ENCODE assay signal across 11 cellular contexts in the genomic region with DNA sequence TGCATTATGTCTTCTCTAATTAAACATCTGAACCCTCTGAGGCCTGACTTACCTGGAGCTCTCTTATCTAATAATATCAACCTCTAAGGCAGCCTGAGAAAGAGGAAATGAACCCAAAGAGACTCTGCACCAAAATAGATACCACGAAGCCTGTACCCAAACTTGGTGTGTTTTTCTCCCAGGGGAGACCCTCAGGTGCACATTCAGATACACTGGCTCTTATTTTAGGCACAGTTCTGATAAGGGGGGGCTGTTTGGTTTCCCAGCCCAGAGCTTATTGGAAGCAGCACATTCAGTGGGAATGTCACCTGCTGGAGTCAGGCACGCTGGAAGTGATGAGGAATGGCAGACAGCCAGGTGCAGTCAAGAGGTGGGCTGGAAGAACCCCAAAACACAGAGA. TPM values are rescaled to one million over a fixed set of nuclear protein-coding genes. Genes with fewer than 3 reads are reported as not detected.
DNase-seq lines count a peak whose midpoint lies in the region; ATAC-seq and TF ChIP-seq lines count a peak whose summit lies in the region.
"Had no signal": no experiment of that assay in that cellular context is flagged by ENCODE, and none has a peak within 500 bp of the region (broad histone marks: within the 10 kb centered on the region; RNA-seq: fewer than 3 reads in every experiment).

No MANE protein-coding gene starts in this region.

- no peak overlapping the region for H2BK12ac ChIP-seq in mesenchymal stem cell (ENCODE audit: low read length in 2 of 2)

- H2AFZ ChIP-seq in mesenchymal stem cell (ENCODE audit: low read depth, low read length) (no peak overlapping the region), MM.1S (ENCODE audit: low read length) (no peak overlapping the region)

- DNase-seq in natural killer cell treated with Interleukin-12 subunit alpha and Interleukin-12 subunit beta and Interleukin-15 and Interleukin-18, amount 100 ng/mL, for 72 hours (ENCODE audit: low spot score), result no peak
- DNase-seq in natural killer cell, result no peak
- no peak for DNase-seq in transverse colon
- DNase-seq in mesenchymal stem cell, result no peak
- DNase-seq in MV-4-11 (lab: John Stamatoyannopoulos, UW), result no peak
- DNase-seq in MM.1S, result no peak
- DNase-seq: NCI-H1105 treated with DMSO at 0.1 percent for 48 hours had no signal

- H3K79me2 ChIP-seq in MM.1S (ENCODE audit: low read length), result no peaks in the 10 kb centered on the region

- no peak for ATAC-seq in natural killer cell treated with Interleukin-12 subunit alpha and Interleukin-12 subunit beta and Interleukin-15 and Interleukin-18, amount 100 ng/mL, for 72 hours
- ATAC-seq in natural killer cell (no peak), HG02571 (IDR thresholded peaks at IDR 0.05; ENCODE audit: unreplicated experiment) (peak; percentile 52), HG03469 (IDR thresholded peaks at IDR 0.05; ENCODE audit: unreplicated experiment) (peak; percentile 47)
- ATAC-seq: SK-N-SH treated with all-trans-retinoic acid at 6 μM for 48 hours had no signal

- peaks cover 28 to 31% of the 10 kb centered on the region in 2 donors for H3K27me3 Mint-ChIP-seq in natural killer cell treated with Interleukin-12 subunit alpha and Interleukin-12 subunit beta and Interleukin-15 and Interleukin-18, amount 100 ng/mL, for 72 hours
- H3K27me3 Mint-ChIP-seq in natural killer cell (ENCODE audit: low read depth in 2 of 2), result peaks cover 9 to 31% of the 10 kb centered on the region in 2 donors

- no peak overlapping the region for H3K27ac Mint-ChIP-seq in natural killer cell treated with Interleukin-12 subunit alpha and Interleukin-12 subunit beta and Interleukin-15 and Interleukin-18, amount 100 ng/mL, for 72 hours
- no peak overlapping the region for H3K27ac Mint-ChIP-seq in natural killer cell
- H3K27ac Mint-ChIP-seq: progenitor cell of endocrine pancreas had no signal

- TF ChIP-seq POLR2A in transverse colon (IDR thresholded peaks at IDR 0.05), result no peak

- H2AK5ac ChIP-seq in mesenchymal stem cell (ENCODE audit: low read length, severe bottlenecking), result no peak overlapping the region

- TF ChIP-seq EP300 in transverse colon (IDR thresholded peaks at IDR 0.05; ENCODE audit: low read depth), result no peak

- H4K8ac ChIP-seq in mesenchymal stem cell (ENCODE audit: low read length), result no peak overlapping the region

- H3F3A ChIP-seq in MM.1S (ENCODE audit: insufficient read depth, low read length), result no peaks in the 10 kb centered on the region

- no peak overlapping the region for H2BK15ac ChIP-seq in mesenchymal stem cell (ENCODE audit: low read depth, poor library complexity, severe bottlenecking)

- no peaks in the 10 kb centered on the region for H3K9me3 ChIP-seq in transverse colon
- H3K9me3 ChIP-seq in mesenchymal stem cell (ENCODE audit: control insufficient read depth, low read length), result no peaks in the 10 kb centered on the region
- H3K9me3 ChIP-seq in MM.1S (replicated peaks; ENCODE audit: insufficient read depth, low read length), result no peaks in the 10 kb centered on the region

- TF ChIP-seq CTCF in natural killer cell (IDR thresholded peaks at IDR 0.05) (no peak), transverse colon (IDR thresholded peaks at IDR 0.05) (no peak), MM.1S (IDR thresholded peaks at IDR 0.05; ENCODE audit: low read length) (no peak)

- H3K4me3 Mint-ChIP-seq in natural killer cell treated with Interleukin-12 subunit alpha and Interleukin-12 subunit beta and Interleukin-15 and Interleukin-18, amount 100 ng/mL, for 72 hours, result peak overlapping the region; percentile 78
- H3K4me3 Mint-ChIP-seq in natural killer cell, result no peak overlapping the region

- H3K23ac ChIP-seq in mesenchymal stem cell (ENCODE audit: low read length in 2 of 2), result no peak overlapping the region

- H3K9me3 Mint-ChIP-seq in natural killer cell treated with Interleukin-12 subunit alpha and Interleukin-12 subunit beta and Interleukin-15 and Interleukin-18, amount 100 ng/mL, for 72 hours, result no peaks in the 10 kb centered on the region
- no peaks in the 10 kb centered on the region for H3K9me3 Mint-ChIP-seq in natural killer cell

- no peak overlapping the region for H2BK120ac ChIP-seq in mesenchymal stem cell (ENCODE audit: low read depth, low read length)

- H2BK5ac ChIP-seq in mesenchymal stem cell (ENCODE audit: low read depth, low read length, poor library complexity, severe bottlenecking), result no peak overlapping the region

- WGBS in transverse colon (ENCODE audit: low coverage in 1 of 2), 2 donors, result 51% methylated on average over 2 of the region's 2 CpGs; no CpG with 5 or more reads in 1 of the 2 donors
- 46% methylated on average over 2 of the region's 2 CpGs for WGBS in mesenchymal stem cell

- H3K18ac ChIP-seq in mesenchymal stem cell (ENCODE audit: low read depth in 1 of 2, low read length in 2 of 2), result no peak overlapping the region

- H3K27me3 ChIP-seq in transverse colon (peaks cover 5% of the 10 kb centered on the region), mesenchymal stem cell (ENCODE audit: control insufficient read depth in 1 of 2, insufficient read depth in 1 of 2, low read length in 2 of 2) (peaks cover 4 to 29% of the 10 kb centered on the region in 2 experiments), MM.1S (replicated peaks; ENCODE audit: insufficient read depth, low read length) (no peaks in the 10 kb centered on the region)

- H3K36me3 ChIP-seq in transverse colon (no peaks in the 10 kb centered on the region), mesenchymal stem cell (ENCODE audit: control insufficient read depth in 1 of 2, insufficient read depth in 2 of 2, low read depth in 1 of 2, low read length in 2 of 2) (no peaks in the 10 kb centered on the region), MM.1S (replicated peaks; ENCODE audit: insufficient read depth, low read length) (no peaks in the 10 kb centered on the region)

- in situ Hi-C loops in transverse colon (cut with MboI; ENCODE audit: low pct_ligation_motif_present in 1 of 4, low pct_unique_long_range_greater_than_20kb in 1 of 4, low sequenced_read_pairs in 3 of 4), result no loop called here

- H4K91ac ChIP-seq in mesenchymal stem cell (ENCODE audit: low read length), result no peak overlapping the region

- intact Hi-C loops in natural killer cell (cut with micrococcal nuclease) (no loop called here), transverse colon (cut with DNase I; ENCODE audit: low total_unique reads) (no loop called here)

- H3K4me1 Mint-ChIP-seq in natural killer cell treated with Interleukin-12 subunit alpha and Interleukin-12 subunit beta and Interleukin-15 and Interleukin-18, amount 100 ng/mL, for 72 hours (ENCODE audit: low read depth in 2 of 2), result peaks cover 3 to 25% of the 10 kb centered on the region in 2 donors
- peaks cover 0 to 4% of the 10 kb centered on the region in 2 donors for H3K4me1 Mint-ChIP-seq in natural killer cell

- no peaks in the 10 kb centered on the region for H3K79me1 ChIP-seq in mesenchymal stem cell (replicated peaks; ENCODE audit: low read length, poor library complexity, severe bottlenecking)

- no peak overlapping the region for H3K4ac ChIP-seq in mesenchymal stem cell (ENCODE audit: low read depth in 1 of 2, low read length in 2 of 2)

- no peak overlapping the region for H3K4me2 ChIP-seq in mesenchymal stem cell (ENCODE audit: low read length, poor library complexity, severe bottlenecking)
- H3K4me2 ChIP-seq in MM.1S (ENCODE audit: low read depth, low read length), result no peak overlapping the region

- no peak overlapping the region for H3K4me3 ChIP-seq in transverse colon
- no peak overlapping the region for H3K4me3 ChIP-seq in mesenchymal stem cell (ENCODE audit: insufficient read depth in 1 of 2, low read depth in 1 of 2, low read length in 2 of 2)
- H3K4me3 ChIP-seq in MM.1S (ENCODE audit: low read length), result no peak overlapping the region

- H3K4me1 ChIP-seq in transverse colon, result peaks cover 0 to 5% (median 2%) of the 10 kb centered on the region in 4 donors
- no peaks in the 10 kb centered on the region for H3K4me1 ChIP-seq in mesenchymal stem cell (ENCODE audit: control insufficient read depth, insufficient read depth, low read depth, low read length)
- peaks cover 12% of the 10 kb centered on the region; the same call in 1 of the 2 replicates for H3K4me1 ChIP-seq in MM.1S (ENCODE audit: low read length)

- H3K14ac ChIP-seq in mesenchymal stem cell (ENCODE audit: low read length in 2 of 2), result no peak overlapping the region

- H3K9ac ChIP-seq in mesenchymal stem cell (ENCODE audit: low read length) (no peak overlapping the region), MM.1S (ENCODE audit: low read length) (no peak overlapping the region)

- no peaks in the 10 kb centered on the region for H4K20me1 ChIP-seq in MM.1S (ENCODE audit: insufficient read depth, low read length)

- H3K9me2 ChIP-seq in MM.1S (replicated peaks; ENCODE audit: insufficient read depth, low read length), result no peaks in the 10 kb centered on the region

- H3K27ac ChIP-seq in transverse colon, result peak overlapping the region in 3 of 4 donors; percentile 5 to 65 (median 46)
- no peak overlapping the region for H3K27ac ChIP-seq in mesenchymal stem cell (ENCODE audit: low read length, poor library complexity, severe bottlenecking)
- no peak overlapping the region for H3K27ac ChIP-seq in MM.1S (ENCODE audit: low read length)

- H3K36me3 Mint-ChIP-seq in natural killer cell treated with Interleukin-12 subunit alpha and Interleukin-12 subunit beta and Interleukin-15 and Interleukin-18, amount 100 ng/mL, for 72 hours, result no peaks in the 10 kb centered on the region
- H3K36me3 Mint-ChIP-seq in natural killer cell, result no peaks in the 10 kb centered on the region

RNA-seq across cellular contexts. Expression of gene CCR6, which starts 9.8 kb away (rescaled TPM):
- under 1 TPM in 1 of 2 donors, not detected in 1; 0.17 TPM for total RNA-seq in natural killer cell treated with Interleukin-12 subunit alpha and Interleukin-12 subunit beta and Interleukin-15 and Interleukin-18, amount 100 ng/mL, for 72 hours
- total RNA-seq in natural killer cell (under 1 TPM in 1 of 3 donors, not detected in 2; 0.23 TPM), transverse colon (1 to 10 TPM in 1 of 4 donors, not detected in 3; 1.3 TPM)
- not detected for polyA plus RNA-seq in mesenchymal stem cell (2013, experiment 1 of 2)
- polyA plus RNA-seq in mesenchymal stem cell (2013, experiment 2 of 2), result not detected
- total RNA-seq: progenitor cell of endocrine pancreas had no signal

RNA-seq across cellular contexts. Expression of gene GPR31, which starts 44.7 kb away (rescaled TPM):
- not detected for total RNA-seq in natural killer cell treated with Interleukin-12 subunit alpha and Interleukin-12 subunit beta and Interleukin-15 and Interleukin-18, amount 100 ng/mL, for 72 hours
- total RNA-seq in natural killer cell (under 1 TPM in 1 of 3 donors, not detected in 2; 0.24 TPM), transverse colon (not detected)
- polyA plus RNA-seq in mesenchymal stem cell (2013, experiment 1 of 2), result not detected
- polyA plus RNA-seq in mesenchymal stem cell (2013, experiment 2 of 2), result not detected
- total RNA-seq: progenitor cell of endocrine pancreas had no signal

Comparison
In these comparisons a context has a peak if more than half of its experiments do, and no peak if none do; other contexts are left out.
1. ATAC-seq: peak in HG02571 (single experiment) and HG03469 (single experiment); none in natural killer cell treated with Interleukin-12 subunit alpha and Interleukin-12 subunit beta and Interleukin-15 and Interleukin-18, amount 100 ng/mL, for 72 hours (0 of 2) and natural killer cell (0 of 3).
2. H3K27ac ChIP-seq: peak in transverse colon (3 of 4); none in mesenchymal stem cell (single experiment) and MM.1S (single experiment).